ENCODE assay signal across 12 cellular contexts in the genomic region with DNA sequence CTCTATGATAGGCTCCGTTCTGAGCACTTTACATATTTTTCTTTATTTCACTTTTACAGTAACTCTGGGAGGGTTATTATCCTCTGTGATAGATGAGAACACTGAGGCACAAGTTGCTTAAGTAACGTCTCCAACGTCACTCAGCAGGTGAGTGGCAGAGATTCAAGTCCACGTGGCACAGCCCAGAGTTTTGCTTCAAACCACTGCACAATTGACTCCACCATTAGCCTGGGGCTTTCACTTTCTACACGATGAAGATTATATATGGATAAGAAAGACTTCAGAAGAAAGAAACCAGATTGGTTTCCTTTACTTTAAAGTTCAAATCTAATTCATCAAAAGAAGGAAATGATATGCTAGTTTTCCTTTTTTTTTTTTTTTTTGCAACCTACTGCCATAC.
DNase-seq lines count a peak whose midpoint lies in the region; ATAC-seq and TF ChIP-seq lines count a peak whose summit lies in the region.
"Had no signal": no experiment of that assay in that cellular context is flagged by ENCODE, and none has a peak within 500 bp of the region (broad histone marks: within the 10 kb centered on the region; RNA-seq: fewer than 3 reads in every experiment).

No MANE protein-coding gene starts in this region.

- H3K27ac ChIP-seq in trophoblast cell (ENCODE audit: low read depth, low read length), result no peak overlapping the region
- H3K27ac ChIP-seq in hepatocyte, result no peak overlapping the region

- H3K9me2 ChIP-seq in hepatocyte (replicated peaks; ENCODE audit: insufficient read depth), result no peaks in the 10 kb centered on the region

- no peaks in the 10 kb centered on the region for H3K9me3 Mint-ChIP-seq in activated naive CD4-positive, alpha-beta T cell treated with anti-CD3 and anti-CD28 coated beads, Interleukin-2, amount 10 ng/mL, durations not matched to agents 7 days and 5 days
- peaks cover 12% of the 10 kb centered on the region for H3K9me3 Mint-ChIP-seq in type B pancreatic cell
- H3K9me3 Mint-ChIP-seq: brain had no signal

- peaks cover 7% of the 10 kb centered on the region for H3K36me3 Mint-ChIP-seq in activated naive CD4-positive, alpha-beta T cell treated with anti-CD3 and anti-CD28 coated beads, Interleukin-2, amount 10 ng/mL, durations not matched to agents 7 days and 5 days
- no peaks in the 10 kb centered on the region for H3K36me3 Mint-ChIP-seq in type B pancreatic cell
- H3K36me3 Mint-ChIP-seq: brain had no signal

- no peaks in the 10 kb centered on the region for H3K79me1 ChIP-seq in trophoblast cell (ENCODE audit: low read length)

- no peak overlapping the region for H3K4me2 ChIP-seq in trophoblast cell (ENCODE audit: low read length)
- no peak overlapping the region for H3K4me2 ChIP-seq in hepatocyte

- peak overlapping the region; percentile 75 for H2BK12ac ChIP-seq in trophoblast cell (ENCODE audit: low read length)

- H2BK5ac ChIP-seq in trophoblast cell (ENCODE audit: low read depth, low read length, poor library complexity), result no peak overlapping the region

- H3K9me3 ChIP-seq in trophoblast cell (ENCODE audit: insufficient read depth, low read depth, low read length) (no peaks in the 10 kb centered on the region), hepatocyte (ENCODE audit: low read depth) (no peaks in the 10 kb centered on the region)

- CTCF ChIA-PET in activated naive CD4-positive, alpha-beta T cell treated with anti-CD3 and anti-CD28 coated beads, Interleukin-2, amount 10 ng/mL, durations not matched to agents 7 days and 5 days (lab: Charles Lee), result no interaction called here

- no peak overlapping the region for H3K18ac ChIP-seq in trophoblast cell (ENCODE audit: low read length)

- TF ChIP-seq CTCF in type B pancreatic cell (conservative IDR thresholded peaks at IDR 0.05) (no peak), hepatocyte (IDR thresholded peaks at IDR 0.05; ENCODE audit: poor library complexity) (no peak)

- H3K14ac ChIP-seq in trophoblast cell (ENCODE audit: low read length), result no peak overlapping the region

- no peak overlapping the region for H3K4ac ChIP-seq in trophoblast cell (ENCODE audit: low read depth, low read length)

- H3K27me3 ChIP-seq in trophoblast cell (ENCODE audit: insufficient read depth, low read length) (no peaks in the 10 kb centered on the region), hepatocyte (no peaks in the 10 kb centered on the region)

- WGBS in trophoblast cell (ENCODE audit: extremely low coverage, insufficient coverage, insufficient read length), result no CpG with 5 or more reads among the region's 5 CpGs
- 78% methylated on average over 5 of the region's 5 CpGs for WGBS in hepatocyte (ENCODE audit: low lambda C conversion rate, missing lambda C conversion rate)

- H2AFZ ChIP-seq in trophoblast cell (ENCODE audit: insufficient read depth, low read length, poor library complexity), result no peak overlapping the region
- H2AFZ ChIP-seq in hepatocyte, result no peak overlapping the region

- no peak overlapping the region for H3K23ac ChIP-seq in trophoblast cell (ENCODE audit: low read length)

- no peak overlapping the region for H2AK5ac ChIP-seq in trophoblast cell (ENCODE audit: low read length)

- no peaks in the 10 kb centered on the region for H4K20me1 ChIP-seq in hepatocyte (ENCODE audit: insufficient read depth, poor library complexity, severe bottlenecking)

- peaks cover 31% of the 10 kb centered on the region for H3K4me1 Mint-ChIP-seq in activated naive CD4-positive, alpha-beta T cell treated with anti-CD3 and anti-CD28 coated beads, Interleukin-2, amount 10 ng/mL, durations not matched to agents 7 days and 5 days
- H3K4me1 Mint-ChIP-seq in type B pancreatic cell (ENCODE audit: unreplicated experiment), result peaks cover 34% of the 10 kb centered on the region
- H3K4me1 Mint-ChIP-seq: B cell had no signal

- H3K4me1 ChIP-seq in trophoblast cell (ENCODE audit: control insufficient read depth in 1 of 2, insufficient read depth in 2 of 2, low read length in 2 of 2) (peaks cover 4 to 7% of the 10 kb centered on the region in 2 experiments), hepatocyte (ENCODE audit: insufficient read depth) (no peaks in the 10 kb centered on the region)

- H4K12ac ChIP-seq in trophoblast cell (ENCODE audit: low read depth, low read length), result no peak overlapping the region

- peaks cover 43% of the 10 kb centered on the region for H3K27me3 Mint-ChIP-seq in activated naive CD4-positive, alpha-beta T cell treated with anti-CD3 and anti-CD28 coated beads, Interleukin-2, amount 10 ng/mL, durations not matched to agents 7 days and 5 days
- H3K27me3 Mint-ChIP-seq in type B pancreatic cell, result no peaks in the 10 kb centered on the region

- ATAC-seq in GM21528 (IDR thresholded peaks at IDR 0.05; ENCODE audit: low FRiP score, unreplicated experiment), result no peak
- ATAC-seq: left colon had no signal

- no peak overlapping the region for H3K9ac ChIP-seq in trophoblast cell (ENCODE audit: low read length)

- H3K4me3 ChIP-seq in trophoblast cell (ENCODE audit: low read depth, low read length), result no peak overlapping the region
- no peak overlapping the region for H3K4me3 ChIP-seq in hepatocyte

- peak; percentile 31 to 51 for DNase-seq in stimulated activated CD4-positive, alpha-beta T cell treated with anti-CD3 and anti-CD28 coated beads, Interleukin-12 subunit alpha, Interleukin-12 subunit beta, amount 100 ng/mL, for 24 hours (ENCODE audit: low read depth in 2 of 2)
- DNase-seq in stimulated activated CD4-positive, alpha-beta T cell treated with anti-CD3 and anti-CD28 coated beads, Interleukin-2, amount 100 ng/mL, for 48 hours, result no peak
- peak; percentile 79 for DNase-seq in activated naive CD4-positive, alpha-beta T cell treated with anti-CD3 and anti-CD28 coated beads, Interleukin-2, amount 10 ng/mL, durations not matched to agents 7 days and 5 days
- DNase-seq in trophoblast cell, result no peak
- DNase-seq in type B pancreatic cell (ENCODE audit: extremely low spot score, unreplicated experiment), result no peak
- no peak for DNase-seq in hepatocyte (ENCODE audit: low spot score)
- DNase-seq in NOMO-1 treated with dmso at 0.1 percent for 144 hours (lab: John Stamatoyannopoulos, UW; ENCODE audit: unreplicated experiment), result no peak
- DNase-seq: left colon, NCI-H1417 had no signal

- H3K27ac Mint-ChIP-seq in activated naive CD4-positive, alpha-beta T cell treated with anti-CD3 and anti-CD28 coated beads, Interleukin-2, amount 10 ng/mL, durations not matched to agents 7 days and 5 days, result peak overlapping the region; percentile 85
- H3K27ac Mint-ChIP-seq in type B pancreatic cell, result peak overlapping the region; percentile 83
- H3K27ac Mint-ChIP-seq: B cell, brain had no signal

- H3K36me3 ChIP-seq in trophoblast cell (ENCODE audit: control insufficient read depth in 1 of 2, insufficient read depth in 2 of 2, low read length in 2 of 2), result no peaks in the 10 kb centered on the region
- H3K36me3 ChIP-seq in hepatocyte (replicated peaks; ENCODE audit: insufficient read depth, low read depth), result no peaks in the 10 kb centered on the region

- H4K91ac ChIP-seq in trophoblast cell (ENCODE audit: low read depth, low read length), result no peak overlapping the region

- peak overlapping the region; percentile 45 for H3K4me3 Mint-ChIP-seq in activated naive CD4-positive, alpha-beta T cell treated with anti-CD3 and anti-CD28 coated beads, Interleukin-2, amount 10 ng/mL, durations not matched to agents 7 days and 5 days
- H3K4me3 Mint-ChIP-seq in type B pancreatic cell, result peak overlapping the region; percentile 23
- H3K4me3 Mint-ChIP-seq: B cell, brain had no signal

- no peaks in the 10 kb centered on the region for H3K79me2 ChIP-seq in trophoblast cell (ENCODE audit: control insufficient read depth, insufficient read depth, low read length, poor library complexity)
- no peaks in the 10 kb centered on the region for H3K79me2 ChIP-seq in hepatocyte

- H2BK120ac ChIP-seq in trophoblast cell (ENCODE audit: insufficient read depth, low read length, poor library complexity), result no peak overlapping the region

- no peak overlapping the region for H4K8ac ChIP-seq in trophoblast cell (ENCODE audit: low read depth, low read length)

Comparison
In these comparisons a context has a peak if more than half of its experiments do, and no peak if none do; other contexts are left out.
1. DNase-seq: peak in stimulated activated CD4-positive, alpha-beta T cell treated with anti-CD3 and anti-CD28 coated beads, Interleukin-12 subunit alpha, Interleukin-12 subunit beta, amount 100 ng/mL, for 24 hours (2 of 2) and activated naive CD4-positive, alpha-beta T cell treated with anti-CD3 and anti-CD28 coated beads, Interleukin-2, amount 10 ng/mL, durations not matched to agents 7 days and 5 days (single experiment); none in stimulated activated CD4-positive, alpha-beta T cell treated with anti-CD3 and anti-CD28 coated beads, Interleukin-2, amount 100 ng/mL, for 48 hours (0 of 2), trophoblast cell (0 of 2), type B pancreatic cell (single experiment), hepatocyte (single experiment) and NOMO-1 treated with dmso at 0.1 percent for 144 hours (single experiment).